In the genomic region with DNA sequence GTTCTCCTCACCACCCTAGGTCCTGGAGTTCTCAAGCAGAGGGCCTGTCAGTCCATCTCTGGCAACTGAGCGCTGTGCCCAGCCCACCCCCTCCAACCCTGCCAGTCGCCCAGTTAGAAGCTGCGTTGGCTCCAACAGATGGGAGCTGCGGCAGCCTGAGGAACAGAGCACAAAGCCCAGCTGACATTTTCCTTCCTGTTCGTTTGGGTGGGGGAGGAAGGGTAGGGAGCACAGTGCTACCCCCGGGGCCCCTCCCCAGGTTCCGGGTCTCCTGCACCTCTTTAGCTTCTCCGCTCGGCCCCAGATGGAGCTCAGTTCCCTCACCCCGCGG, we compare ENCODE assay signal across 10 cellular contexts. TPM values are rescaled to one million over a fixed set of nuclear protein-coding genes. Genes with fewer than 3 reads are reported as not detected.
DNase-seq lines count a peak whose midpoint lies in the region; ATAC-seq and TF ChIP-seq lines count a peak whose summit lies in the region.
"Had no signal": no experiment of that assay in that cellular context is flagged by ENCODE, and none has a peak within 500 bp of the region (broad histone marks: within the 10 kb centered on the region; RNA-seq: fewer than 3 reads in every experiment).

No MANE protein-coding gene starts in this region.

- H3K27ac ChIP-seq in cingulate gyrus (ENCODE audit: low read depth, low read length) (peak overlapping the region; percentile 75), testis (no peak overlapping the region)
- H3K27ac ChIP-seq: RWPE1 had no signal

- no peaks in the 10 kb centered on the region for H3K9me3 ChIP-seq in testis

- H3K27ac Mint-ChIP-seq in activated T-cell treated with anti-CD3 and anti-CD28 coated beads, Interleukin-2, amount 50 U/mL, for 72 hours: no peak overlapping the region
- no peak overlapping the region for H3K27ac Mint-ChIP-seq in mesothelial cell of epicardium

- intact Hi-C loops in testis (cut with DNase I; ENCODE audit: low total_unique reads): no loop called here

- WGBS in testis, 2 donors: 33 to 37% methylated on average over 4 to 11 of the region's 11 CpGs

- peak overlapping the region; percentile 51 to 62 for H3K4me3 ChIP-seq in testis

- peaks cover 12% of the 10 kb centered on the region for H3K4me1 Mint-ChIP-seq in activated T-cell treated with anti-CD3 and anti-CD28 coated beads, Interleukin-2, amount 50 U/mL, for 72 hours (ENCODE audit: low read depth)
- H3K4me1 Mint-ChIP-seq in mesothelial cell of epicardium: peaks cover 11% of the 10 kb centered on the region

- no peaks in the 10 kb centered on the region for H3K36me3 Mint-ChIP-seq in activated T-cell treated with anti-CD3 and anti-CD28 coated beads, Interleukin-2, amount 50 U/mL, for 72 hours (ENCODE audit: insufficient read depth in 2 of 2)
- no peaks in the 10 kb centered on the region for H3K36me3 Mint-ChIP-seq in mesothelial cell of epicardium

- H3K36me3 ChIP-seq in testis (ENCODE audit: low read depth, missing control alignments): no peaks in the 10 kb centered on the region

- H3K4me3 Mint-ChIP-seq in activated T-cell treated with anti-CD3 and anti-CD28 coated beads, Interleukin-2, amount 50 U/mL, for 72 hours: peak overlapping the region; percentile 25 to 75
- H3K4me3 Mint-ChIP-seq in mesothelial cell of epicardium: peak overlapping the region; percentile 77

- TF ChIP-seq POLR2A in testis (IDR thresholded peaks at IDR 0.05): no peak

- ATAC-seq in activated T-cell treated with anti-CD3 and anti-CD28 coated beads, Interleukin-2, amount 50 U/mL, for 72 hours (replicated peaks in 1 of 2): no peak
- ATAC-seq in HG03039 (IDR thresholded peaks at IDR 0.05; ENCODE audit: unreplicated experiment): no peak

- H3K9me3 Mint-ChIP-seq in activated T-cell treated with anti-CD3 and anti-CD28 coated beads, Interleukin-2, amount 50 U/mL, for 72 hours: no peaks in the 10 kb centered on the region
- no peaks in the 10 kb centered on the region for H3K9me3 Mint-ChIP-seq in mesothelial cell of epicardium

- no peak for DNase-seq in activated T-cell treated with anti-CD3 and anti-CD28 coated beads, Interleukin-2, amount 50 U/mL, for 72 hours
- DNase-seq in activated T-cell treated with anti-CD3 and anti-CD28 coated beads for 4 hours (no peak), mesothelial cell of epicardium (ENCODE audit: low spot score in 2 of 2, unreplicated experiment in 2 of 2) (no peak), testis (no peak), dedifferentiated amniotic fluid mesenchymal stem cell (ENCODE audit: extremely low spot score) (no peak), NCI-H1105 treated with DMSO at 0.1 percent for 48 hours (lab: John Stamatoyannopoulos, UW) (no peak)
- DNase-seq: central memory CD4-positive, alpha-beta T cell had no signal

- H3K27me3 Mint-ChIP-seq in activated T-cell treated with anti-CD3 and anti-CD28 coated beads, Interleukin-2, amount 50 U/mL, for 72 hours (ENCODE audit: low read depth): peaks cover 54% of the 10 kb centered on the region
- H3K27me3 Mint-ChIP-seq in mesothelial cell of epicardium (ENCODE audit: low read depth): peaks cover 83% of the 10 kb centered on the region

- peaks cover 6% of the 10 kb centered on the region for H3K4me1 ChIP-seq in testis

- no peaks in the 10 kb centered on the region for H3K27me3 ChIP-seq in testis

- TF ChIP-seq CTCF in mesothelial cell of epicardium (IDR thresholded peaks at IDR 0.05; ENCODE audit: unreplicated experiment) (no peak), testis (IDR thresholded peaks at IDR 0.05) (no peak)

RNA-seq across cellular contexts. Expression of gene LRRN2, which starts 1.4 kb away (rescaled TPM):
- total RNA-seq in activated T-cell treated with anti-CD3 and anti-CD28 coated beads, Interleukin-2, amount 50 U/mL, for 72 hours: not detected
- total RNA-seq in mesothelial cell of epicardium (3.3 to 4.3 TPM (median 3.9 TPM) in 3 replicates), testis (10 to 100 TPM; 19.5 to 27.4 TPM)
- 16.7 TPM for polyA plus RNA-seq in testis (ENCODE audit: insufficient read depth, low read depth, low replicate concordance)
